In the genomic region with DNA sequence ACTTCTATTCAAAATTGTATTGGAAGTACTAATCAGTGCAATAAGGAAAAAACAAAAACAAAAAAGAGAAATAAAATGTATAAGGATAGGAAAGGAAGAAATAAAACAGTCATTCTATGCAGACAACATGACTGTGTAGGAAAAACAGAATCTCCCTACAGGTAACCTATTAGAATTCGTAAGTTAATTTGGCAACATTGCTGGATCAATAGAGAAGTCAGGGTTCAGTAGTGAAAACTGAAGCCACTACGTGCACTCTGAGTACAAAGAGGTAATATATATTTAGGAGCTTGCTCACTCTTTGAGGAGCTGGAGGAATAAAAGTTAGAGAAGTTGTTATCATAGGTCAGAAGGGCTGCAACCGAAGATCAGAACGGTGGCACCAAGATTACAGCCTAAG, we compare ENCODE assay signal across 31 cellular contexts.
"Had no signal": no experiment of that assay in that cellular context is flagged by ENCODE, and none has a peak within 500 bp of the region (broad histone marks: within the 10 kb centered on the region; RNA-seq: fewer than 3 reads in every experiment).

No MANE protein-coding gene starts in this region.

- H3K4me1 ChIP-seq: neural progenitor cell, parathyroid adenoma, psoas muscle, spleen, suprapubic skin, testis, tibial artery, transverse colon, upper lobe of right lung, uterus had no signal

- H2AFZ ChIP-seq: neural progenitor cell, parathyroid adenoma had no signal

- H3K36me3 ChIP-seq: neural progenitor cell, ovary, spleen, suprapubic skin, tibial artery, transverse colon, upper lobe of right lung, uterus had no signal

- H3K27ac Mint-ChIP-seq: natural killer cell; nephron; neural progenitor cell; progenitor cell of endocrine pancreas; stimulated activated memory B cell treated with anti-CD40 and anti-IgM and Interleukin-4, amounts not matched to agents 10 μg/mL and 1 μg/mL and 100 μg/mL, for 72 hours; stimulated activated naive CD8-positive, alpha-beta T cell treated with anti-CD3 and anti-CD28 coated beads, Interleukin-15, amount 100 ng/mL, for 72 hours; type B pancreatic cell had no signal

- H3K9me3 ChIP-seq: ovary, testis, upper lobe of right lung had no signal

- DNase-seq: natural killer cell; occipital lobe; ovary; posterior cingulate gyrus; psoas muscle; right cardiac atrium; spleen; stimulated activated CD4-positive, alpha-beta T cell treated with anti-CD3 and anti-CD28 coated beads, Interleukin-12 subunit alpha, Interleukin-12 subunit beta, amount 100 ng/mL, for 4 hours; stimulated activated CD4-positive, alpha-beta T cell treated with anti-CD3 and anti-CD28 coated beads, Interleukin-1b, Interleukin-23, amount 100 ng/mL, for 48 hours; stimulated activated CD4-positive, alpha-beta T cell treated with anti-CD3 and anti-CD28 coated beads, Interleukin-4, amount 100 ng/mL, for 1 hour; stimulated activated CD4-positive, alpha-beta T cell treated with anti-CD3 and anti-CD28 coated beads, Interleukin-4, amount 100 ng/mL, for 4 hours; stimulated activated CD8-positive, alpha-beta memory T cell treated with anti-CD3 and anti-CD28 coated beads, Interleukin-4, amount 100 ng/mL, for 48 hours; stimulated activated naive CD4-positive, alpha-beta T cell; stimulated activated naive CD8-positive, alpha-beta T cell treated with anti-CD3 and anti-CD28 coated beads, Interleukin-15, amount 100 ng/mL, for 72 hours; stimulated activated naive CD8-positive, alpha-beta T cell treated with anti-CD3 and anti-CD28 coated beads, Interleukin-15, Interleukin-2, amounts not matched to agents 100 U/mL and 50 U/mL, for 24 hours; substantia nigra; testis; tibial artery; transverse colon; upper lobe of right lung; uterus had no signal

- H3K27me3 Mint-ChIP-seq: progenitor cell of endocrine pancreas, type B pancreatic cell had no signal

- H3K4me3 Mint-ChIP-seq: natural killer cell; nephron; neural progenitor cell; stimulated activated memory B cell treated with anti-CD40 and anti-IgM and Interleukin-4, amounts not matched to agents 10 μg/mL and 1 μg/mL and 100 μg/mL, for 72 hours; stimulated activated naive CD8-positive, alpha-beta T cell treated with anti-CD3 and anti-CD28 coated beads, Interleukin-15, amount 100 ng/mL, for 72 hours; type B pancreatic cell had no signal

- H3K27ac ChIP-seq: neural progenitor cell, ovary, parathyroid adenoma, psoas muscle, skin epidermis, spleen, suprapubic skin, testis, tibial artery, transverse colon, upper lobe of right lung, uterus had no signal

- ATAC-seq: natural killer cell; psoas muscle; right cardiac atrium; sciatic nerve; stimulated activated memory B cell treated with anti-CD40 and anti-IgM and Interleukin-4, amounts not matched to agents 10 μg/mL and 1 μg/mL and 100 μg/mL, for 72 hours; stimulated activated naive CD8-positive, alpha-beta T cell treated with anti-CD3 and anti-CD28 coated beads, Interleukin-15, amount 100 ng/mL, for 72 hours; stimulated activated naive CD8-positive, alpha-beta T cell treated with anti-CD3 and anti-CD28 coated beads, Interleukin-15, Interleukin-2, amounts not matched to agents 100 U/mL and 50 U/mL, for 24 hours; upper lobe of right lung had no signal

- H3K4me2 ChIP-seq: neural progenitor cell, smooth muscle cell had no signal

- H3K4me3 ChIP-seq: neural progenitor cell, ovary, psoas muscle, skin epidermis, smooth muscle cell, spleen, suprapubic skin, testis, tibial artery, transverse colon, upper lobe of right lung, uterus had no signal

- H3K4me1 Mint-ChIP-seq: natural killer cell; nephron; neural progenitor cell; stimulated activated memory B cell treated with anti-CD40 and anti-IgM and Interleukin-4, amounts not matched to agents 10 μg/mL and 1 μg/mL and 100 μg/mL, for 72 hours; stimulated activated naive CD8-positive, alpha-beta T cell treated with anti-CD3 and anti-CD28 coated beads, Interleukin-15, amount 100 ng/mL, for 72 hours had no signal

- H3K27me3 ChIP-seq: neural progenitor cell, ovary, suprapubic skin, testis, transverse colon, upper lobe of right lung, uterus had no signal

- H3K79me2 ChIP-seq: parathyroid adenoma had no signal

- H3K9ac ChIP-seq: neural progenitor cell, parathyroid adenoma had no signal

- H3K36me3 Mint-ChIP-seq: type B pancreatic cell had no signal
